ENCODE assay signal across 8 cellular contexts in the genomic region with DNA sequence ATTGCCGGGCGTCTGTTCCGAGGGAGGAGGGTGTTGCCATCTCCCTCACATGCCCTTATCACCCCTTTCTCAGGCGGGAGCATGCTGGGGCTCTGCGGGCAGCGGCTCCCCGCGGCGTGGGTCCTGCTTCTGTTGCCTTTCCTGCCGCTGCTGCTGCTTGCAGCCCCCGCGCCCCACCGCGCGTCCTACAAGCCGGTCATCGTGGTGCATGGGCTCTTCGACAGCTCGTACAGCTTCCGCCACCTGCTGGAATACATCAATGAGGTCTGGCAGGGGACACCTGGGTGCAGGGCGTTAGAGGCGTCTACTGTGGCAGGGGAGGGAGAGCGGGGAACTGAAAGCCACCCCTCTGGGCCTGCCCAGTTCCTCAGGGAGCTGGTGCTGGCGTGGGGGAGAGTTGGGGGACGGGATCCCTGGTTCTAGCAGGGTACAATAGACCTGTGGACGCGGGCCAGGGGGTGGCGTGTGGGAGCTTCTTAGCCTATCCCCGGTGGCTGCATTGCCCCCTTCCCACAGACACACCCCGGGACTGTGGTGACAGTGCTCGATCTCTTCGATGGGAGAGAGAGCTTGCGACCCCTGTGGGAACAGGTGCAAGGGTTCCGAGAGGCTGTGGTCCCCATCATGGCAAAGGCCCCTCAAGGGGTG. TPM values are rescaled to one million over a fixed set of nuclear protein-coding genes. Genes with fewer than 3 reads are reported as not detected.
DNase-seq lines count a peak whose midpoint lies in the region; ATAC-seq lines count a peak whose summit lies in the region.

No MANE protein-coding gene starts in this region.

- no peak overlapping the region for H3K18ac ChIP-seq in mesendoderm (ENCODE audit: low read length)

- H4K8ac ChIP-seq in mesendoderm (ENCODE audit: low read depth, low read length), result no peak overlapping the region

- no peak overlapping the region for H3K4ac ChIP-seq in mesendoderm (ENCODE audit: low read depth, low read length)

- peaks cover 14% of the 10 kb centered on the region for H3K4me1 ChIP-seq in effector memory CD4-positive, alpha-beta T cell (ENCODE audit: control insufficient read depth, insufficient read depth, low read length, poor library complexity, severe bottlenecking)
- H3K4me1 ChIP-seq in mesendoderm (ENCODE audit: control insufficient read depth, low read depth, low read length), result peaks cover 15% of the 10 kb centered on the region

- H3K9ac ChIP-seq in mesendoderm (ENCODE audit: low read length), result peak overlapping the region; percentile 96

- ATAC-seq in HG03135 (IDR thresholded peaks at IDR 0.05; ENCODE audit: unreplicated experiment) (peak; percentile 52), GM21381 (IDR thresholded peaks at IDR 0.05; ENCODE audit: unreplicated experiment) (no peak)
- ATAC-seq in activated CD8-positive, alpha-beta T cell treated with anti-CD3 and anti-CD28 coated beads, Interleukin-2, amount 10 ng/mL, durations not matched to agents 7 days and 5 days, result peak; percentile 84
- peak; percentile 86 for ATAC-seq in stimulated activated effector memory CD8-positive, alpha-beta T cell treated with anti-CD3 and anti-CD28 coated beads, Interleukin-12 subunit alpha, Interleukin-12 subunit beta, amount 100 ng/mL, for 72 hours

- DNase-seq in ELR (ENCODE audit: low read depth) (peak; percentile 80), NCI-H748 treated with DMSO at 0.1 percent for 48 hours (lab: John Stamatoyannopoulos, UW) (peak; percentile 70), mesendoderm (peak; percentile 90)
- peak; percentile 81 for DNase-seq in activated CD8-positive, alpha-beta T cell treated with anti-CD3 and anti-CD28 coated beads, Interleukin-2, amount 10 ng/mL, durations not matched to agents 7 days and 5 days
- DNase-seq in effector memory CD4-positive, alpha-beta T cell, result peak; percentile 35 to 45 (median 41)
- DNase-seq in stimulated activated effector memory CD8-positive, alpha-beta T cell treated with anti-CD3 and anti-CD28 coated beads, Interleukin-12 subunit alpha, Interleukin-12 subunit beta, amount 100 ng/mL, for 72 hours (ENCODE audit: low spot score in 2 of 2), result peak in 1 of 2 donors; percentile 40

- H2AK5ac ChIP-seq in mesendoderm (ENCODE audit: low read length), result no peak overlapping the region

- POLR2A ChIA-PET in activated CD8-positive, alpha-beta T cell treated with anti-CD3 and anti-CD28 coated beads, Interleukin-2, amount 10 ng/mL, durations not matched to agents 7 days and 5 days (lab: Charles Lee), result interaction anchor here (0.9 to 1.1 kb wide), 2 partner anchors 10 to 38 kb away, joined by 3 to 5 read pairs; a partner anchor contains a TSS

- peaks cover 8% of the 10 kb centered on the region for H3K79me1 ChIP-seq in mesendoderm (ENCODE audit: low read length)

- H3K79me2 ChIP-seq in mesendoderm (ENCODE audit: control insufficient read depth, insufficient read depth, low read length), result no peaks in the 10 kb centered on the region

- H3K4me1 Mint-ChIP-seq in activated CD8-positive, alpha-beta T cell treated with anti-CD3 and anti-CD28 coated beads, Interleukin-2, amount 10 ng/mL, durations not matched to agents 7 days and 5 days (ENCODE audit: low read depth), result peaks cover 44% of the 10 kb centered on the region
- H3K4me1 Mint-ChIP-seq in stimulated activated effector memory CD8-positive, alpha-beta T cell treated with anti-CD3 and anti-CD28 coated beads, Interleukin-12 subunit alpha, Interleukin-12 subunit beta, amount 100 ng/mL, for 72 hours, result peaks cover 54% of the 10 kb centered on the region

- H3K4me3 Mint-ChIP-seq in activated CD8-positive, alpha-beta T cell treated with anti-CD3 and anti-CD28 coated beads, Interleukin-2, amount 10 ng/mL, durations not matched to agents 7 days and 5 days, result peak overlapping the region; percentile 94
- peak overlapping the region; percentile 99 for H3K4me3 Mint-ChIP-seq in stimulated activated effector memory CD8-positive, alpha-beta T cell treated with anti-CD3 and anti-CD28 coated beads, Interleukin-12 subunit alpha, Interleukin-12 subunit beta, amount 100 ng/mL, for 72 hours

- no peak overlapping the region for H4K5ac ChIP-seq in mesendoderm (ENCODE audit: low read length)

- no peak overlapping the region for H2BK15ac ChIP-seq in mesendoderm (replicated peaks; ENCODE audit: low read depth)

- WGBS in mesendoderm (ENCODE audit: extremely low coverage, insufficient coverage, low lambda C conversion rate), result no CpG with 5 or more reads among the region's 34 CpGs

- H2BK5ac ChIP-seq in mesendoderm (ENCODE audit: low read length), result no peak overlapping the region

- no peaks in the 10 kb centered on the region for H3K9me3 Mint-ChIP-seq in activated CD8-positive, alpha-beta T cell treated with anti-CD3 and anti-CD28 coated beads, Interleukin-2, amount 10 ng/mL, durations not matched to agents 7 days and 5 days (ENCODE audit: insufficient read depth)
- no peaks in the 10 kb centered on the region for H3K9me3 Mint-ChIP-seq in stimulated activated effector memory CD8-positive, alpha-beta T cell treated with anti-CD3 and anti-CD28 coated beads, Interleukin-12 subunit alpha, Interleukin-12 subunit beta, amount 100 ng/mL, for 72 hours

- no peak overlapping the region for H3K23ac ChIP-seq in mesendoderm (ENCODE audit: low read length)

- CTCF ChIA-PET in activated CD8-positive, alpha-beta T cell treated with anti-CD3 and anti-CD28 coated beads, Interleukin-2, amount 10 ng/mL, durations not matched to agents 7 days and 5 days (lab: Charles Lee), result interaction anchor here (0.7 to 1.3 kb wide), 11 partner anchors 14 to 183 kb away, joined by 3 to 5 read pairs (median 3); a partner anchor contains a TSS

- H3K9me3 ChIP-seq in effector memory CD4-positive, alpha-beta T cell (ENCODE audit: control insufficient read depth, low read length), result no peaks in the 10 kb centered on the region

- no peaks in the 10 kb centered on the region for H3K36me3 ChIP-seq in effector memory CD4-positive, alpha-beta T cell (ENCODE audit: control insufficient read depth, insufficient read depth, low read length)
- peaks cover 2% of the 10 kb centered on the region for H3K36me3 ChIP-seq in mesendoderm (ENCODE audit: control insufficient read depth, insufficient read depth, low read length)

- peaks cover 11% of the 10 kb centered on the region for H3K36me3 Mint-ChIP-seq in activated CD8-positive, alpha-beta T cell treated with anti-CD3 and anti-CD28 coated beads, Interleukin-2, amount 10 ng/mL, durations not matched to agents 7 days and 5 days (ENCODE audit: low read depth)
- peaks cover 38% of the 10 kb centered on the region for H3K36me3 Mint-ChIP-seq in stimulated activated effector memory CD8-positive, alpha-beta T cell treated with anti-CD3 and anti-CD28 coated beads, Interleukin-12 subunit alpha, Interleukin-12 subunit beta, amount 100 ng/mL, for 72 hours

- H2BK120ac ChIP-seq in mesendoderm (ENCODE audit: low read depth, low read length), result no peak overlapping the region

- peak overlapping the region; percentile 95 for H3K4me2 ChIP-seq in mesendoderm (ENCODE audit: low read length)

- peak overlapping the region; percentile 67 for H3K4me3 ChIP-seq in effector memory CD4-positive, alpha-beta T cell (ENCODE audit: insufficient read depth, low read depth, low read length, poor library complexity, severe bottlenecking)
- peak overlapping the region; percentile 95 for H3K4me3 ChIP-seq in mesendoderm (ENCODE audit: low read length)

- H3K56ac ChIP-seq in mesendoderm (ENCODE audit: low read length), result peak overlapping the region; percentile 97

- H3K27ac ChIP-seq in effector memory CD4-positive, alpha-beta T cell (ENCODE audit: insufficient read depth, low read length, poor library complexity, severe bottlenecking), result peak overlapping the region; percentile 61
- peak overlapping the region; percentile 62 for H3K27ac ChIP-seq in mesendoderm (ENCODE audit: low read depth, low read length)

- peaks cover 15% of the 10 kb centered on the region for H3K27me3 Mint-ChIP-seq in activated CD8-positive, alpha-beta T cell treated with anti-CD3 and anti-CD28 coated beads, Interleukin-2, amount 10 ng/mL, durations not matched to agents 7 days and 5 days (ENCODE audit: low read depth)

- no peaks in the 10 kb centered on the region for H3K27me3 ChIP-seq in effector memory CD4-positive, alpha-beta T cell (replicated peaks; ENCODE audit: control insufficient read depth, insufficient read depth, low read length, poor library complexity, severe bottlenecking)
- H3K27me3 ChIP-seq in mesendoderm (ENCODE audit: insufficient read depth, low read length, poor library complexity), result no peaks in the 10 kb centered on the region

- H3K27ac Mint-ChIP-seq in activated CD8-positive, alpha-beta T cell treated with anti-CD3 and anti-CD28 coated beads, Interleukin-2, amount 10 ng/mL, durations not matched to agents 7 days and 5 days, result peak overlapping the region; percentile 89
- peak overlapping the region; percentile 92 for H3K27ac Mint-ChIP-seq in stimulated activated effector memory CD8-positive, alpha-beta T cell treated with anti-CD3 and anti-CD28 coated beads, Interleukin-12 subunit alpha, Interleukin-12 subunit beta, amount 100 ng/mL, for 72 hours

RNA-seq across cellular contexts. Expression of a gene that starts 0.7 kb away (rescaled TPM):
- total RNA-seq in activated CD8-positive, alpha-beta T cell treated with anti-CD3 and anti-CD28 coated beads, Interleukin-2, amount 10 ng/mL, durations not matched to agents 7 days and 5 days, result 10 to 100 TPM; 15.4 to 17.1 TPM
- 24.5 TPM for polyA plus RNA-seq in mesendoderm (2013, experiment 1 of 2)
- 23.9 TPM for polyA plus RNA-seq in mesendoderm (2013, experiment 2 of 2)

RNA-seq across cellular contexts. Expression of a gene that starts 2.9 kb away (rescaled TPM):
- total RNA-seq in activated CD8-positive, alpha-beta T cell treated with anti-CD3 and anti-CD28 coated beads, Interleukin-2, amount 10 ng/mL, durations not matched to agents 7 days and 5 days, result under 1 TPM; 0.37 to 0.45 TPM
- 1.4 TPM for polyA plus RNA-seq in mesendoderm (2013, experiment 1 of 2)
- 1.2 TPM for polyA plus RNA-seq in mesendoderm (2013, experiment 2 of 2)

RNA-seq across cellular contexts. Expression of a gene that starts 9.8 kb away (rescaled TPM):
- total RNA-seq in activated CD8-positive, alpha-beta T cell treated with anti-CD3 and anti-CD28 coated beads, Interleukin-2, amount 10 ng/mL, durations not matched to agents 7 days and 5 days, result 10 to 100 TPM in 1 of 2 experiments, 1 to 10 TPM in 1; 9.8 to 12.2 TPM
- 15.8 TPM for polyA plus RNA-seq in mesendoderm (2013, experiment 1 of 2)
- polyA plus RNA-seq in mesendoderm (2013, experiment 2 of 2), result 14.7 TPM

RNA-seq across cellular contexts. Expression of a gene that starts 21.2 kb away (rescaled TPM):
- total RNA-seq in activated CD8-positive, alpha-beta T cell treated with anti-CD3 and anti-CD28 coated beads, Interleukin-2, amount 10 ng/mL, durations not matched to agents 7 days and 5 days, result 10 to 100 TPM; 40.4 to 46.6 TPM
- polyA plus RNA-seq in mesendoderm (2013, experiment 1 of 2), result 55.5 TPM
- 53.7 TPM for polyA plus RNA-seq in mesendoderm (2013, experiment 2 of 2)

RNA-seq across cellular contexts. Expression of a gene that starts 23.6 kb away (rescaled TPM):
- 10 to 100 TPM; 40.4 to 43.3 TPM for total RNA-seq in activated CD8-positive, alpha-beta T cell treated with anti-CD3 and anti-CD28 coated beads, Interleukin-2, amount 10 ng/mL, durations not matched to agents 7 days and 5 days
- polyA plus RNA-seq in mesendoderm (2013, experiment 1 of 2), result 90.3 TPM
- 86.3 TPM for polyA plus RNA-seq in mesendoderm (2013, experiment 2 of 2)
